In genomic region chr2:191013876-191014652, GRCh38 we compare ENCODE assay signal across 8 cellular contexts. TPM values are rescaled to one million over a fixed set of nuclear protein-coding genes. Genes with fewer than 3 reads are reported as not detected.
DNase-seq lines count a peak whose midpoint lies in the region; ATAC-seq and TF ChIP-seq lines count a peak whose summit lies in the region.

Gene STAT1, minus strand, starts transcription at chr2:191014171. Its CDS starts 4,168 bp downstream, at chr2:191010003.

- peaks cover 20% of the 10 kb centered on the region for H3K36me3 ChIP-seq in HUES6 (ENCODE audit: control insufficient read depth, insufficient read depth, low read length)
- peaks cover 10% of the 10 kb centered on the region for H3K36me3 ChIP-seq in OCI-LY1 (ENCODE audit: insufficient read depth, low read length)
- H3K36me3 ChIP-seq in mucosa of descending colon (ENCODE audit: low read depth), result no peaks in the 10 kb centered on the region

- H3K27me3 ChIP-seq in HUES6 (ENCODE audit: control insufficient read depth, insufficient read depth, low read length) (peaks cover 34% of the 10 kb centered on the region), OCI-LY1 (ENCODE audit: insufficient read depth, low read length) (no peaks in the 10 kb centered on the region)

- H3K9me3 ChIP-seq in HUES6 (ENCODE audit: control insufficient read depth, insufficient read depth, low read depth, low read length) (no peaks in the 10 kb centered on the region), OCI-LY1 (ENCODE audit: low read length) (no peaks in the 10 kb centered on the region), mucosa of descending colon (no peaks in the 10 kb centered on the region)

- H3K4me1 ChIP-seq in HUES6 (ENCODE audit: control insufficient read depth, insufficient read depth, low read length) (peaks cover 5% of the 10 kb centered on the region; the same call in 1 of the 2 replicates), OCI-LY1 (ENCODE audit: insufficient read depth, low read length, severe bottlenecking) (peaks cover 19% of the 10 kb centered on the region), mucosa of descending colon (ENCODE audit: low read depth) (peaks cover 9% of the 10 kb centered on the region)

- H3F3A ChIP-seq in OCI-LY1 (ENCODE audit: insufficient read depth, low read length), result no peaks in the 10 kb centered on the region

- H2AFZ ChIP-seq in OCI-LY1 (ENCODE audit: low read length), result no peak within 1 kb of the TSS

- intact Hi-C loops in mucosa of descending colon (cut with DNase I, micrococcal nuclease), result no loop called here

- no peaks in the 10 kb centered on the region for H3K9me2 ChIP-seq in OCI-LY1 (ENCODE audit: low read depth, low read length)

- H4K20me1 ChIP-seq in OCI-LY1 (ENCODE audit: insufficient read depth, low read length), result no peaks in the 10 kb centered on the region

- no peaks in the 10 kb centered on the region for H3K79me2 ChIP-seq in OCI-LY1 (ENCODE audit: insufficient read depth, low read length)

- H3K4me3 ChIP-seq in HUES6 (ENCODE audit: low read depth, low read length) (peak within 1 kb of the TSS; percentile 88), OCI-LY1 (ENCODE audit: low read depth, low read length, poor library complexity, severe bottlenecking) (peak within 1 kb of the TSS; percentile 79), mucosa of descending colon (peak within 1 kb of the TSS; percentile 69)

- TF ChIP-seq CTCF in OCI-LY1 (IDR thresholded peaks at IDR 0.05; ENCODE audit: low read length) (no peak), mucosa of descending colon (IDR thresholded peaks at IDR 0.05) (peak; percentile 17)

- ATAC-seq in GM21447 (IDR thresholded peaks at IDR 0.05; ENCODE audit: unreplicated experiment), result peak; percentile 84
- ATAC-seq in mucosa of descending colon, result peak; percentile 98

- peak within 1 kb of the TSS; percentile 74 for H3K9ac ChIP-seq in HUES6 (ENCODE audit: low read length)
- H3K9ac ChIP-seq in OCI-LY1 (ENCODE audit: low read length), result peak within 1 kb of the TSS; percentile 72

- H3K27ac ChIP-seq in HUES6 (ENCODE audit: low read depth, low read length) (no peak within 1 kb of the TSS), OCI-LY1 (ENCODE audit: low read depth, low read length, poor library complexity, severe bottlenecking) (no peak within 1 kb of the TSS), epithelial cell of prostate (peak within 1 kb of the TSS; percentile 64)

- DNase-seq in DMS 273 (lab: John Stamatoyannopoulos, UW; ENCODE audit: unreplicated experiment) (peak; percentile 97), epithelial cell of prostate (ENCODE audit: low read depth, low spot score) (peak; percentile 40), mucosa of descending colon (peak; percentile 94 to 98 (median 96))
- DNase-seq in activated CD8-positive, alpha-beta memory T cell treated with anti-CD3 and anti-CD28 coated beads, Interleukin-2, amount 50 U/mL, for 48 hours, result peak; percentile 100
- peak; percentile 89 to 95 for DNase-seq in stimulated activated CD8-positive, alpha-beta memory T cell treated with anti-CD3 and anti-CD28 coated beads, Interleukin-4, amount 100 ng/mL, for 1 hour (ENCODE audit: low read depth in 2 of 2, low spot score in 1 of 2)

- H3K4me2 ChIP-seq in OCI-LY1 (ENCODE audit: low read length), result peak within 1 kb of the TSS; percentile 84

RNA-seq across cellular contexts. Expression of gene STAT1, which starts in this region (rescaled TPM):
- 10 to 100 TPM; 56.5 to 78.6 (median 74.8) TPM for total RNA-seq in mucosa of descending colon

Comparison
In these comparisons a context has a peak if more than half of its experiments do, and no peak if none do; other contexts are left out.
1. DNase-seq: peak in every context shown above with its lines; median percentile 100 in activated CD8-positive, alpha-beta memory T cell treated with anti-CD3 and anti-CD28 coated beads, Interleukin-2, amount 50 U/mL, for 48 hours; 97 in DMS 273; 96 in mucosa of descending colon; 92 in stimulated activated CD8-positive, alpha-beta memory T cell treated with anti-CD3 and anti-CD28 coated beads, Interleukin-4, amount 100 ng/mL, for 1 hour; 40 in epithelial cell of prostate.